In the genomic region with DNA sequence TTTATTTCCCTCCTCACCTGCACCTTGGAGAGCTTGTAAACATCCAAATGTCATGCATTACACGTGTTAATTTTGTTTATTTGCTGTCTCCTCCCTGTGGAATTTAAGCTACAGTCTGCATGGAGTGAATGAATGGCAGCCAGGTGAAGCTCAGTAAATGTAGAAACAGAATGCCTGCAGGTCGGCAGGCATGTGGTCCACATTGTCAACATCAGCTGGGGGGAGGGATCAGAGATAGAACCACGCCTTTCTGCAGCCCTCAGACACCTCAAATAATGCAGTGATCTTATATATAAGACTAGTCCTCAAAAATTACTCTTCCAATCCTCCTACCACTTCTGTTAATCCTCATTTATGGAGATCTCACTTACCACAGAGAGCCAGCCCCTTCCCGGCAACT, we compare ENCODE assay signal across 1 cellular context.
TF ChIP-seq lines count a peak whose summit lies in the region.

No MANE protein-coding gene starts in this region.

TF ChIP-seq in WTC11, 78 proteins besides CTCF, POLR2A, EP300 and RAD21 (continued from another document):
- TF ChIP-seq, protein P1, sequence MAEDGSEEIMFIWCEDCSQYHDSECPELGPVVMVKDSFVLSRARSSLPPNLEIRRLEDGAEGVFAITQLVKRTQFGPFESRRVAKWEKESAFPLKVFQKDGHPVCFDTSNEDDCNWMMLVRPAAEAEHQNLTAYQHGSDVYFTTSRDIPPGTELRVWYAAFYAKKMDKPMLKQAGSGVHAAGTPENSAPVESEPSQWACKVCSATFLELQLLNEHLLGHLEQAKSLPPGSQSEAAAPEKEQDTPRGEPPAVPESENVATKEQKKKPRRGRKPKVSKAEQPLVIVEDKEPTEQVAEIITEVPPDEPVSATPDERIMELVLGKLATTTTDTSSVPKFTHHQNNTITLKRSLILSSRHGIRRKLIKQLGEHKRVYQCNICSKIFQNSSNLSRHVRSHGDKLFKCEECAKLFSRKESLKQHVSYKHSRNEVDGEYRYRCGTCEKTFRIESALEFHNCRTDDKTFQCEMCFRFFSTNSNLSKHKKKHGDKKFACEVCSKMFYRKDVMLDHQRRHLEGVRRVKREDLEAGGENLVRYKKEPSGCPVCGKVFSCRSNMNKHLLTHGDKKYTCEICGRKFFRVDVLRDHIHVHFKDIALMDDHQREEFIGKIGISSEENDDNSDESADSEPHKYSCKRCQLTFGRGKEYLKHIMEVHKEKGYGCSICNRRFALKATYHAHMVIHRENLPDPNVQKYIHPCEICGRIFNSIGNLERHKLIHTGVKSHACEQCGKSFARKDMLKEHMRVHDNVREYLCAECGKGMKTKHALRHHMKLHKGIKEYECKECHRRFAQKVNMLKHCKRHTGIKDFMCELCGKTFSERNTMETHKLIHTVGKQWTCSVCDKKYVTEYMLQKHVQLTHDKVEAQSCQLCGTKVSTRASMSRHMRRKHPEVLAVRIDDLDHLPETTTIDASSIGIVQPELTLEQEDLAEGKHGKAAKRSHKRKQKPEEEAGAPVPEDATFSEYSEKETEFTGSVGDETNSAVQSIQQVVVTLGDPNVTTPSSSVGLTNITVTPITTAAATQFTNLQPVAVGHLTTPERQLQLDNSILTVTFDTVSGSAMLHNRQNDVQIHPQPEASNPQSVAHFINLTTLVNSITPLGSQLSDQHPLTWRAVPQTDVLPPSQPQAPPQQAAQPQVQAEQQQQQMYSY (CRISPR knock-in tag; IDR thresholded peaks at IDR 0.05): no peak
- TF ChIP-seq, protein P2, sequence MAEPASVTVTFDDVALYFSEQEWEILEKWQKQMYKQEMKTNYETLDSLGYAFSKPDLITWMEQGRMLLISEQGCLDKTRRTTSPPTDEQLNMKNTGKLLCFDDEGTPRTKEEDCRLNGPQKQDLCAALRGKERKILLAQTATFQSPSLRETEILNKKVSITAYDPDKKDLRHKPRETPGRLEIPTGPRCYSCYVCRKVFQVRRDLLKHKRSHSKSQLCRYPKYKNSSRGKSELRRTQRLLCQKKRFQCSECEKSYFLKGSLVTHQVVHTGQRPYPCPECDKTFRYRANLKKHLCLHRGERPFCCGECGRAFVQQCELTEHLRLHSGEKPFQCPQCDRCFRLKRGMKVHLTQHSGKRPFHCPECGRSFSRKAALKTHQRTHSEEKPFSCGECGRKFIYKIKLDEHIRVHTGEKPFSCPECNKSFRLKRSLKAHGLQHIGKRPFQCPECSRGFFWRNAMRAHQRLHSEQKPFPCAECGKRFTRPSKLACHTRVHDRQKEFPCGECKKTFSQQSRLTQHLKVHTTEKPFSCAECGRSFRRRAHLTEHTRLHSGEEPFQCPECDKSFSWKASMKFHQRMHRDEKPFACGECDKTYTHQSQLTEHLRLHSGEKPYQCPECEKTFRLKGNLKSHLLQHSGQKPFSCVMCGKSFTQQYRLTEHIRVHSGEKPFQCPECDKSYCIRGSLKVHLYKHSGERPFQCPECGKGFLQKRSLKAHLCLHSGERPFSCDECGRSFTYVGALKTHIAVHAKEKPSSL (CRISPR knock-in tag; conservative IDR thresholded peaks at IDR 0.05): no peak
- TF ChIP-seq ZNF263 (CRISPR knock-in tag; IDR thresholded peaks at IDR 0.05; ENCODE audit: low read depth) (no peak), TEAD4 (CRISPR knock-in tag; IDR thresholded peaks at IDR 0.05) (no peak)
- TF ChIP-seq, protein P3, sequence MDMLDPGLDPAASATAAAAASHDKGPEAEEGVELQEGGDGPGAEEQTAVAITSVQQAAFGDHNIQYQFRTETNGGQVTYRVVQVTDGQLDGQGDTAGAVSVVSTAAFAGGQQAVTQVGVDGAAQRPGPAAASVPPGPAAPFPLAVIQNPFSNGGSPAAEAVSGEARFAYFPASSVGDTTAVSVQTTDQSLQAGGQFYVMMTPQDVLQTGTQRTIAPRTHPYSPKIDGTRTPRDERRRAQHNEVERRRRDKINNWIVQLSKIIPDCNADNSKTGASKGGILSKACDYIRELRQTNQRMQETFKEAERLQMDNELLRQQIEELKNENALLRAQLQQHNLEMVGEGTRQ (CRISPR knock-in tag; IDR thresholded peaks at IDR 0.05): no peak
TF ChIP-seq in WTC11: peak in this region for 0.
